ENCODE assay signal across 35 cellular contexts in the genomic region with DNA sequence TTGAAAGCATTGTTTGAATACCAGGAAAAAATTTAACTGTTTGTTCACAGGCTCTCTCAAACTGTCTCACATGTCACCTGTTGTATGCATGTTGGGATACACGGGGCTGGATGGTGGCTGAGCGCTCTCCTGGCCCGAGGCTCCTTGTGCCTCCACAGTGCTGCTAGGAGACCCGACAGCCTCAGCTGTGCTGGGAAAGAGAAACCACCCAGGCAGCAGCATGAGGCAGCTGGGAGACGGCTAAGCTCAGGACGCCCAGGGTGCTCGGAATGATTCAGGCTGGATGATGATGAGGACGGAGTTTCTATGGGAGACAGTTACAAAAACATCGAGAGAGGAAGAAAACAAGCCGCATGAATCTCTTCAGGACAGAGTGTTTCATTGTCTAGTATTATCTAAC.
"Had no signal": no experiment of that assay in that cellular context is flagged by ENCODE, and none has a peak within 500 bp of the region (broad histone marks: within the 10 kb centered on the region; RNA-seq: fewer than 3 reads in every experiment).

No MANE protein-coding gene starts in this region.

- H3K36me3 Mint-ChIP-seq: activated CD4-positive, alpha-beta memory T cell treated with anti-CD3 and anti-CD28 coated beads for 36 hours; activated naive CD4-positive, alpha-beta T cell treated with anti-CD3 and anti-CD28 coated beads, Interleukin-2, amount 50 U/mL, for 72 hours; activated naive CD8-positive, alpha-beta T cell treated with anti-CD3 and anti-CD28 coated beads for 36 hours had no signal

- ATAC-seq: activated CD8-positive, alpha-beta T cell treated with anti-CD3 and anti-CD28 coated beads for 36 hours; activated naive CD4-positive, alpha-beta T cell treated with anti-CD3 and anti-CD28 coated beads, Interleukin-2, amount 50 U/mL, for 72 hours; activated T-cell treated with anti-CD3 and anti-CD28 coated beads, Interleukin-2, amount 50 U/mL, for 4 hours; activated T-cell treated with anti-CD3 and anti-CD28 coated beads, Interleukin-2, amount 50 U/mL, for 72 hours; activated T-helper 17 cell treated with anti-CD3 and anti-CD28 coated beads, Interleukin-2, amount 50 U/mL, for 72 hours; body of pancreas had no signal

- H3K4me3 ChIP-seq: adrenal gland, body of pancreas, breast epithelium had no signal

- H3K4me3 Mint-ChIP-seq: activated B cell treated with CpG ODN at 0.5 μM for 24 hours; activated CD4-positive, alpha-beta memory T cell treated with anti-CD3 and anti-CD28 coated beads for 36 hours; activated CD4-positive, alpha-beta T cell treated with anti-CD3 and anti-CD28 coated beads, Interleukin-2, amount 10 ng/mL, durations not matched to agents 24 days and 14 days; activated CD8-positive, alpha-beta T cell treated with anti-CD3 and anti-CD28 coated beads for 36 hours; activated naive CD4-positive, alpha-beta T cell treated with anti-CD3 and anti-CD28 coated beads for 36 hours; activated naive CD8-positive, alpha-beta T cell treated with anti-CD3 and anti-CD28 coated beads for 36 hours; activated T-cell treated with anti-CD3 and anti-CD28 coated beads, Interleukin-2, amount 50 U/mL, for 4 hours; activated T-cell treated with anti-CD3 and anti-CD28 coated beads, Interleukin-2, amount 50 U/mL, for 72 hours; activated T-helper 1 cell treated with anti-CD3 and anti-CD28 coated beads, Interleukin-12 subunit alpha, Interleukin-12 subunit beta, Interleukin-2, Interleukin-4 antibody, amounts not matched to agents 30 ng/mL and 10 ng/mL and 1 ng/mL, durations not matched to agents 14 hours and 24 hours and 36 hours; activated T-helper 17 cell treated with anti-CD3 and anti-CD28 coated beads, Interleukin-2, amount 50 U/mL, for 72 hours; T-helper 1 cell treated with Interleukin-12 subunit alpha and Interleukin-12 subunit beta and Interleukin-4 antibody, amounts not matched to agents 30 μg/mL and 1 μg/mL, for 36 hours; T-helper 2 cell treated with Interferon-gamma antibody and Interleukin-4, amounts not matched to agents 5 μg/mL and 100 μg/mL, for 36 hours had no signal

- H3K27me3 Mint-ChIP-seq: activated B cell treated with CpG ODN at 0.5 μM for 24 hours; activated CD4-positive, alpha-beta memory T cell treated with anti-CD3 and anti-CD28 coated beads for 36 hours; activated CD4-positive, alpha-beta T cell treated with anti-CD3 and anti-CD28 coated beads, Interleukin-2, amount 10 ng/mL, durations not matched to agents 24 days and 14 days had no signal

- H3K36me3 ChIP-seq: adrenal gland, brain microvascular endothelial cell, breast epithelium had no signal

- H3K27ac Mint-ChIP-seq: activated B cell treated with CpG ODN at 0.5 μM for 24 hours; activated CD4-positive, alpha-beta memory T cell treated with anti-CD3 and anti-CD28 coated beads for 36 hours; activated CD4-positive, alpha-beta T cell treated with anti-CD3 and anti-CD28 coated beads, Interleukin-2, amount 10 ng/mL, durations not matched to agents 24 days and 14 days; activated CD8-positive, alpha-beta T cell treated with anti-CD3 and anti-CD28 coated beads for 36 hours; activated naive CD4-positive, alpha-beta T cell treated with anti-CD3 and anti-CD28 coated beads for 36 hours; activated naive CD4-positive, alpha-beta T cell treated with anti-CD3 and anti-CD28 coated beads, Interleukin-2, amount 50 U/mL, for 72 hours; activated naive CD8-positive, alpha-beta T cell treated with anti-CD3 and anti-CD28 coated beads for 36 hours; activated T-cell treated with anti-CD3 and anti-CD28 coated beads, Interleukin-2, amount 50 U/mL, for 72 hours; activated T-helper 1 cell treated with anti-CD3 and anti-CD28 coated beads, Interleukin-12 subunit alpha, Interleukin-12 subunit beta, Interleukin-2, Interleukin-4 antibody, amounts not matched to agents 30 ng/mL and 10 ng/mL and 1 ng/mL, durations not matched to agents 14 hours and 24 hours and 36 hours; activated T-helper 17 cell treated with anti-CD3 and anti-CD28 coated beads, Interleukin-2, amount 50 U/mL, for 72 hours; T-helper 1 cell treated with Interleukin-12 subunit alpha and Interleukin-12 subunit beta and Interleukin-4 antibody, amounts not matched to agents 30 μg/mL and 1 μg/mL, for 36 hours; T-helper 2 cell treated with Interferon-gamma antibody and Interleukin-4, amounts not matched to agents 5 μg/mL and 100 μg/mL, for 36 hours had no signal

- H3K27me3 ChIP-seq: adrenal gland, body of pancreas, brain microvascular endothelial cell had no signal

- H3K4me1 Mint-ChIP-seq: activated B cell treated with CpG ODN at 0.5 μM for 24 hours; activated CD4-positive, alpha-beta T cell treated with anti-CD3 and anti-CD28 coated beads, Interleukin-2, amount 10 ng/mL, durations not matched to agents 24 days and 14 days; activated naive CD8-positive, alpha-beta T cell treated with anti-CD3 and anti-CD28 coated beads for 36 hours; activated T-helper 17 cell treated with anti-CD3 and anti-CD28 coated beads, Interleukin-2, amount 50 U/mL, for 72 hours had no signal

- H3K9me3 Mint-ChIP-seq: activated naive CD4-positive, alpha-beta T cell treated with anti-CD3 and anti-CD28 coated beads for 36 hours; activated T-cell treated with anti-CD3 and anti-CD28 coated beads, Interleukin-2, amount 50 U/mL, for 4 hours; activated T-cell treated with anti-CD3 and anti-CD28 coated beads, Interleukin-2, amount 50 U/mL, for 72 hours; activated T-helper 1 cell treated with anti-CD3 and anti-CD28 coated beads, Interleukin-12 subunit alpha, Interleukin-12 subunit beta, Interleukin-2, Interleukin-4 antibody, amounts not matched to agents 30 ng/mL and 10 ng/mL and 1 ng/mL, durations not matched to agents 14 hours and 24 hours and 36 hours; activated T-helper 17 cell treated with anti-CD3 and anti-CD28 coated beads, Interleukin-2, amount 50 U/mL, for 72 hours; T-helper 1 cell treated with Interleukin-12 subunit alpha and Interleukin-12 subunit beta and Interleukin-4 antibody, amounts not matched to agents 30 μg/mL and 1 μg/mL, for 36 hours had no signal

- DNase-seq: activated B cell treated with CpG ODN at 0.5 μM for 24 hours; activated CD4-positive, alpha-beta memory T cell treated with anti-CD3 and anti-CD28 coated beads for 36 hours; activated CD4-positive, alpha-beta T cell treated with anti-CD3 and anti-CD28 coated beads for 4 hours; activated CD4-positive, alpha-beta T cell treated with anti-CD3 and anti-CD28 coated beads, Interleukin-2, amount 10 ng/mL, durations not matched to agents 24 days and 14 days; activated CD4-positive, alpha-beta T cell treated with anti-CD3 and anti-CD28 coated beads, Interleukin-2, amount 50 U/mL, for 1 hour; activated CD4-positive, alpha-beta T cell treated with anti-CD3 and anti-CD28 coated beads, Interleukin-2, amount 50 U/mL, for 4 hours; activated CD4-positive, CD25-positive, alpha-beta regulatory T cell treated with anti-CD3 and anti-CD28 coated beads, Interleukin-2, amount 50 U/mL, for 72 hours; activated CD8-positive, alpha-beta memory T cell treated with anti-CD3 and anti-CD28 coated beads, Interleukin-2, amount 50 U/mL, for 4 hours; activated CD8-positive, alpha-beta T cell treated with anti-CD3 and anti-CD28 coated beads for 36 hours; activated effector memory CD4-positive, alpha-beta T cell treated with anti-CD3 and anti-CD28 coated beads, Interleukin-2, amount 50 U/mL, for 16 hours; activated gamma-delta T cell treated with Interleukin-2 at 50 U/mL for 16 hours; activated naive CD4-positive, alpha-beta T cell; activated naive CD4-positive, alpha-beta T cell treated with anti-CD3 and anti-CD28 coated beads for 36 hours; activated naive CD4-positive, alpha-beta T cell treated with anti-CD3 and anti-CD28 coated beads, Interleukin-2, amount 50 U/mL, for 16 hours; activated naive CD8-positive, alpha-beta T cell treated with anti-CD3 and anti-CD28 coated beads for 36 hours; activated T-cell treated with anti-CD3 and anti-CD28 coated beads for 4 hours; activated T-cell treated with anti-CD3 and anti-CD28 coated beads, Interleukin-2, amount 50 U/mL, for 1 hour; activated T-cell treated with anti-CD3 and anti-CD28 coated beads, Interleukin-2, amount 50 U/mL, for 4 hours; activated T-cell treated with anti-CD3 and anti-CD28 coated beads, Interleukin-2, amount 50 U/mL, for 72 hours; adrenal gland; amniotic stem cell; aorta; body of pancreas; brain microvascular endothelial cell; central memory CD4-positive, alpha-beta T cell; T-helper 1 cell; T-helper 2 cell; T-helper 9 cell had no signal

- H3K27ac ChIP-seq: adrenal gland, body of pancreas, brain microvascular endothelial cell, breast epithelium, VCaP had no signal

- H3K4me1 ChIP-seq: adrenal gland, body of pancreas, breast epithelium had no signal
